In the genomic region with DNA sequence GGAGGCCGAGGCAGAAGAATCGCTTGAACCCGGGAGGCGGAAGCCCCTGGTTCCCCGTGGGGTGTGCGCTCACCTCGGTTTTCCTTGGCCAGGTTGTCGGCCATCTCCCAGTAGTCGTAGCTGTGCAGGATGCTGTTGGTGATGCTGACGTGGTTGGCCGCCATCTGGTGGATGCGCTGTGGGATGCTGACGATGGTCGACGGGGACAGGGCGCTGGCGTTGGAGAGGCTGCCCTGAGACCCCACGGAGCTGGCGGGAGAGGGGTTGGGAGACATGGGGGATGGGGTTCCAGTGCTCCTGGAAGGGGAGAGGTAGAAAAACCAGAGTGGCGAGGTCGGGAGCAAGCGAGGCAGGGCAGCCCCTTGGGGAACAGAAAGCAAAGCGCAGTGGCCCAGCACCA, we compare ENCODE assay signal across 1 cellular context.
TF ChIP-seq lines count a peak whose summit lies in the region.

No MANE protein-coding gene starts in this region.

TF ChIP-seq in HCT116, 20 proteins besides CTCF, POLR2A, EP300 and RAD21 (continued from another document):
- TF ChIP-seq, protein P1, sequence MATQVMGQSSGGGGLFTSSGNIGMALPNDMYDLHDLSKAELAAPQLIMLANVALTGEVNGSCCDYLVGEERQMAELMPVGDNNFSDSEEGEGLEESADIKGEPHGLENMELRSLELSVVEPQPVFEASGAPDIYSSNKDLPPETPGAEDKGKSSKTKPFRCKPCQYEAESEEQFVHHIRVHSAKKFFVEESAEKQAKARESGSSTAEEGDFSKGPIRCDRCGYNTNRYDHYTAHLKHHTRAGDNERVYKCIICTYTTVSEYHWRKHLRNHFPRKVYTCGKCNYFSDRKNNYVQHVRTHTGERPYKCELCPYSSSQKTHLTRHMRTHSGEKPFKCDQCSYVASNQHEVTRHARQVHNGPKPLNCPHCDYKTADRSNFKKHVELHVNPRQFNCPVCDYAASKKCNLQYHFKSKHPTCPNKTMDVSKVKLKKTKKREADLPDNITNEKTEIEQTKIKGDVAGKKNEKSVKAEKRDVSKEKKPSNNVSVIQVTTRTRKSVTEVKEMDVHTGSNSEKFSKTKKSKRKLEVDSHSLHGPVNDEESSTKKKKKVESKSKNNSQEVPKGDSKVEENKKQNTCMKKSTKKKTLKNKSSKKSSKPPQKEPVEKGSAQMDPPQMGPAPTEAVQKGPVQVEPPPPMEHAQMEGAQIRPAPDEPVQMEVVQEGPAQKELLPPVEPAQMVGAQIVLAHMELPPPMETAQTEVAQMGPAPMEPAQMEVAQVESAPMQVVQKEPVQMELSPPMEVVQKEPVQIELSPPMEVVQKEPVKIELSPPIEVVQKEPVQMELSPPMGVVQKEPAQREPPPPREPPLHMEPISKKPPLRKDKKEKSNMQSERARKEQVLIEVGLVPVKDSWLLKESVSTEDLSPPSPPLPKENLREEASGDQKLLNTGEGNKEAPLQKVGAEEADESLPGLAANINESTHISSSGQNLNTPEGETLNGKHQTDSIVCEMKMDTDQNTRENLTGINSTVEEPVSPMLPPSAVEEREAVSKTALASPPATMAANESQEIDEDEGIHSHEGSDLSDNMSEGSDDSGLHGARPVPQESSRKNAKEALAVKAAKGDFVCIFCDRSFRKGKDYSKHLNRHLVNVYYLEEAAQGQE (IDR thresholded peaks at IDR 0.05; ENCODE audit: low read depth): no peak
- TF ChIP-seq EGR1 (IDR thresholded peaks at IDR 0.05; ENCODE audit: low read depth) (no peak), SIN3A (IDR thresholded peaks at IDR 0.05; ENCODE audit: low read depth) (no peak), JUND (IDR thresholded peaks at IDR 0.05) (no peak)
